Comparison of ENCODE assay signal across 1 cellular context in the genomic region with DNA sequence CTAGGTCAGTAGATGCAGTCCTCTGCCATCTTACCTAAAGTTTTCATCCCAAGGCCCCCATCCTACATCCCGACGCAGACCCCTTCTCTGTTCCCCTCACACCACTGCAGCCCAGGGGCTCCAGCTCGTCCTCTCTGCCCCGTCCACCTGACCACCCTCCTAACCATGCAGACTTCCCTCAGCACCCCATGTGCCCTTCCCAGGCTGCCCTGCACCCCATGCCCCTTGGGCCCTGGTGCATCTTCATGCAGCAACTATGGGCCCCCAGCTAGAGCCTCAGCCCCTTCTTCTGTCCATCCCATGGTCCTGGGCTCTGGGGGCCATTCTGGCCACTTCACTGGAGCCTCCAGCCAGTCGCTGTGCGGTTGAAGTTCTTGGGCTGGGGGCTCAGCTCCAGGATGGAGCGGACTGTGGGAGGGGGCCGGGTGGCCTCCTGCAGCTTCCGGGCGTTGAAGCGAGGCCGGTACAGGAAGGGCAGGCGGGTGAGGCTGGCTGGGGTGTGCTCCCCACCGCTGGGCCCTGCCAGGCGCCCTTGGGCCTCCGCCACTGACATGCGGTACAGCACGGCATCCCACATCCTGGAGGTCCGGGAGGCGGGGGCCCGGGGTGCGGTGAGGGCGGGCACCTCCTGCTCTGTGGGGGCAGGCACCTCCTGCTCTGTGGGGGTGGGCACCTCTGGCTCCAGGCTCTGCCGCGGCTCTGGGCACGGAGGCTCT.
TF ChIP-seq lines count a peak whose summit lies in the region.

No MANE protein-coding gene starts in this region.

TF ChIP-seq in GM12878, 131 proteins besides CTCF, POLR2A, EP300 and RAD21:
- TF ChIP-seq SPI1 (IDR thresholded peaks at IDR 0.05; ENCODE audit: borderline replicate concordance, insufficient read depth, low read depth, low read length) (no peak), ZZZ3 (IDR thresholded peaks at IDR 0.05; ENCODE audit: control insufficient read depth, insufficient read length, low read depth) (no peak), GATAD2B (conservative IDR thresholded peaks at IDR 0.05; ENCODE audit: low read depth) (no peak), TCF3 (IDR thresholded peaks at IDR 0.05; ENCODE audit: borderline replicate concordance, insufficient read depth, low read depth, low read length) (no peak), BRCA1 (IDR thresholded peaks at IDR 0.05; ENCODE audit: low read depth, low read length) (no peak), RUNX3 (IDR thresholded peaks at IDR 0.05; ENCODE audit: low read length) (no peak), DPF2 (IDR thresholded peaks at IDR 0.05) (no peak), RELA (IDR thresholded peaks at IDR 0.05; ENCODE audit: borderline replicate concordance, partially characterized antibody) (no peak), RCOR1 (conservative IDR thresholded peaks at IDR 0.05; ENCODE audit: low read depth, low read length) (no peak), TARDBP (IDR thresholded peaks at IDR 0.05; ENCODE audit: borderline replicate concordance) (no peak), TCF12 (IDR thresholded peaks at IDR 0.05; ENCODE audit: low read depth, low read length) (no peak), BMI1 (IDR thresholded peaks at IDR 0.05; ENCODE audit: borderline replicate concordance) (no peak), BCL11A (IDR thresholded peaks at IDR 0.05; ENCODE audit: low read depth, low read length) (no peak)
- TF ChIP-seq, protein P1, sequence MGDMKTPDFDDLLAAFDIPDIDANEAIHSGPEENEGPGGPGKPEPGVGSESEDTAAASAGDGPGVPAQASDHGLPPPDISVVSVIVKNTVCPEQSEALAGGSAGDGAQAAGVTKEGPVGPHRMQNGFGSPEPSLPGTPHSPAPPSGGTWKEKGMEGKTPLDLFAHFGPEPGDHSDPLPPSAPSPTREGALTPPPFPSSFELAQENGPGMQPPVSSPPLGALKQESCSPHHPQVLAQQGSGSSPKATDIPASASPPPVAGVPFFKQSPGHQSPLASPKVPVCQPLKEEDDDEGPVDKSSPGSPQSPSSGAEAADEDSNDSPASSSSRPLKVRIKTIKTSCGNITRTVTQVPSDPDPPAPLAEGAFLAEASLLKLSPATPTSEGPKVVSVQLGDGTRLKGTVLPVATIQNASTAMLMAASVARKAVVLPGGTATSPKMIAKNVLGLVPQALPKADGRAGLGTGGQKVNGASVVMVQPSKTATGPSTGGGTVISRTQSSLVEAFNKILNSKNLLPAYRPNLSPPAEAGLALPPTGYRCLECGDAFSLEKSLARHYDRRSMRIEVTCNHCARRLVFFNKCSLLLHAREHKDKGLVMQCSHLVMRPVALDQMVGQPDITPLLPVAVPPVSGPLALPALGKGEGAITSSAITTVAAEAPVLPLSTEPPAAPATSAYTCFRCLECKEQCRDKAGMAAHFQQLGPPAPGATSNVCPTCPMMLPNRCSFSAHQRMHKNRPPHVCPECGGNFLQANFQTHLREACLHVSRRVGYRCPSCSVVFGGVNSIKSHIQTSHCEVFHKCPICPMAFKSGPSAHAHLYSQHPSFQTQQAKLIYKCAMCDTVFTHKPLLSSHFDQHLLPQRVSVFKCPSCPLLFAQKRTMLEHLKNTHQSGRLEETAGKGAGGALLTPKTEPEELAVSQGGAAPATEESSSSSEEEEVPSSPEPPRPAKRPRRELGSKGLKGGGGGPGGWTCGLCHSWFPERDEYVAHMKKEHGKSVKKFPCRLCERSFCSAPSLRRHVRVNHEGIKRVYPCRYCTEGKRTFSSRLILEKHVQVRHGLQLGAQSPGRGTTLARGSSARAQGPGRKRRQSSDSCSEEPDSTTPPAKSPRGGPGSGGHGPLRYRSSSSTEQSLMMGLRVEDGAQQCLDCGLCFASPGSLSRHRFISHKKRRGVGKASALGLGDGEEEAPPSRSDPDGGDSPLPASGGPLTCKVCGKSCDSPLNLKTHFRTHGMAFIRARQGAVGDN (IDR thresholded peaks at IDR 0.05), result no peak
- TF ChIP-seq, protein P2, sequence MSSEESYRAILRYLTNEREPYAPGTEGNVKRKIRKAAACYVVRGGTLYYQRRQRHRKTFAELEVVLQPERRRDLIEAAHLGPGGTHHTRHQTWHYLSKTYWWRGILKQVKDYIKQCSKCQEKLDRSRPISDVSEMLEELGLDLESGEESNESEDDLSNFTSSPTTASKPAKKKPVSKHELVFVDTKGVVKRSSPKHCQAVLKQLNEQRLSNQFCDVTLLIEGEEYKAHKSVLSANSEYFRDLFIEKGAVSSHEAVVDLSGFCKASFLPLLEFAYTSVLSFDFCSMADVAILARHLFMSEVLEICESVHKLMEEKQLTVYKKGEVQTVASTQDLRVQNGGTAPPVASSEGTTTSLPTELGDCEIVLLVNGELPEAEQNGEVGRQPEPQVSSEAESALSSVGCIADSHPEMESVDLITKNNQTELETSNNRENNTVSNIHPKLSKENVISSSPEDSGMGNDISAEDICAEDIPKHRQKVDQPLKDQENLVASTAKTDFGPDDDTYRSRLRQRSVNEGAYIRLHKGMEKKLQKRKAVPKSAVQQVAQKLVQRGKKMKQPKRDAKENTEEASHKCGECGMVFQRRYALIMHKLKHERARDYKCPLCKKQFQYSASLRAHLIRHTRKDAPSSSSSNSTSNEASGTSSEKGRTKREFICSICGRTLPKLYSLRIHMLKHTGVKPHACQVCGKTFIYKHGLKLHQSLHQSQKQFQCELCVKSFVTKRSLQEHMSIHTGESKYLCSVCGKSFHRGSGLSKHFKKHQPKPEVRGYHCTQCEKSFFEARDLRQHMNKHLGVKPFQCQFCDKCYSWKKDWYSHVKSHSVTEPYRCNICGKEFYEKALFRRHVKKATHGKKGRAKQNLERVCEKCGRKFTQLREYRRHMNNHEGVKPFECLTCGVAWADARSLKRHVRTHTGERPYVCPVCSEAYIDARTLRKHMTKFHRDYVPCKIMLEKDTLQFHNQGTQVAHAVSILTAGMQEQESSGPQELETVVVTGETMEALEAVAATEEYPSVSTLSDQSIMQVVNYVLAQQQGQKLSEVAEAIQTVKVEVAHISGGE (CRISPR knock-in tag; IDR thresholded peaks at IDR 0.05), result no peak
- TF ChIP-seq, protein P3, sequence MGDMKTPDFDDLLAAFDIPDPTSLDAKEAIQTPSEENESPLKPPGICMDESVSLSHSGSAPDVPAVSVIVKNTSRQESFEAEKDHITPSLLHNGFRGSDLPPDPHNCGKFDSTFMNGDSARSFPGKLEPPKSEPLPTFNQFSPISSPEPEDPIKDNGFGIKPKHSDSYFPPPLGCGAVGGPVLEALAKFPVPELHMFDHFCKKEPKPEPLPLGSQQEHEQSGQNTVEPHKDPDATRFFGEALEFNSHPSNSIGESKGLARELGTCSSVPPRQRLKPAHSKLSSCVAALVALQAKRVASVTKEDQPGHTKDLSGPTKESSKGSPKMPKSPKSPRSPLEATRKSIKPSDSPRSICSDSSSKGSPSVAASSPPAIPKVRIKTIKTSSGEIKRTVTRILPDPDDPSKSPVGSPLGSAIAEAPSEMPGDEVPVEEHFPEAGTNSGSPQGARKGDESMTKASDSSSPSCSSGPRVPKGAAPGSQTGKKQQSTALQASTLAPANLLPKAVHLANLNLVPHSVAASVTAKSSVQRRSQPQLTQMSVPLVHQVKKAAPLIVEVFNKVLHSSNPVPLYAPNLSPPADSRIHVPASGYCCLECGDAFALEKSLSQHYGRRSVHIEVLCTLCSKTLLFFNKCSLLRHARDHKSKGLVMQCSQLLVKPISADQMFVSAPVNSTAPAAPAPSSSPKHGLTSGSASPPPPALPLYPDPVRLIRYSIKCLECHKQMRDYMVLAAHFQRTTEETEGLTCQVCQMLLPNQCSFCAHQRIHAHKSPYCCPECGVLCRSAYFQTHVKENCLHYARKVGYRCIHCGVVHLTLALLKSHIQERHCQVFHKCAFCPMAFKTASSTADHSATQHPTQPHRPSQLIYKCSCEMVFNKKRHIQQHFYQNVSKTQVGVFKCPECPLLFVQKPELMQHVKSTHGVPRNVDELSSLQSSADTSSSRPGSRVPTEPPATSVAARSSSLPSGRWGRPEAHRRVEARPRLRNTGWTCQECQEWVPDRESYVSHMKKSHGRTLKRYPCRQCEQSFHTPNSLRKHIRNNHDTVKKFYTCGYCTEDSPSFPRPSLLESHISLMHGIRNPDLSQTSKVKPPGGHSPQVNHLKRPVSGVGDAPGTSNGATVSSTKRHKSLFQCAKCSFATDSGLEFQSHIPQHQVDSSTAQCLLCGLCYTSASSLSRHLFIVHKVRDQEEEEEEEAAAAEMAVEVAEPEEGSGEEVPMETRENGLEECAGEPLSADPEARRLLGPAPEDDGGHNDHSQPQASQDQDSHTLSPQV (IDR thresholded peaks at IDR 0.05), result no peak
- TF ChIP-seq, protein P4, sequence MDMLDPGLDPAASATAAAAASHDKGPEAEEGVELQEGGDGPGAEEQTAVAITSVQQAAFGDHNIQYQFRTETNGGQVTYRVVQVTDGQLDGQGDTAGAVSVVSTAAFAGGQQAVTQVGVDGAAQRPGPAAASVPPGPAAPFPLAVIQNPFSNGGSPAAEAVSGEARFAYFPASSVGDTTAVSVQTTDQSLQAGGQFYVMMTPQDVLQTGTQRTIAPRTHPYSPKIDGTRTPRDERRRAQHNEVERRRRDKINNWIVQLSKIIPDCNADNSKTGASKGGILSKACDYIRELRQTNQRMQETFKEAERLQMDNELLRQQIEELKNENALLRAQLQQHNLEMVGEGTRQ (IDR thresholded peaks at IDR 0.05; ENCODE audit: borderline replicate concordance, low read depth, low read length), result no peak
- TF ChIP-seq, protein P5, sequence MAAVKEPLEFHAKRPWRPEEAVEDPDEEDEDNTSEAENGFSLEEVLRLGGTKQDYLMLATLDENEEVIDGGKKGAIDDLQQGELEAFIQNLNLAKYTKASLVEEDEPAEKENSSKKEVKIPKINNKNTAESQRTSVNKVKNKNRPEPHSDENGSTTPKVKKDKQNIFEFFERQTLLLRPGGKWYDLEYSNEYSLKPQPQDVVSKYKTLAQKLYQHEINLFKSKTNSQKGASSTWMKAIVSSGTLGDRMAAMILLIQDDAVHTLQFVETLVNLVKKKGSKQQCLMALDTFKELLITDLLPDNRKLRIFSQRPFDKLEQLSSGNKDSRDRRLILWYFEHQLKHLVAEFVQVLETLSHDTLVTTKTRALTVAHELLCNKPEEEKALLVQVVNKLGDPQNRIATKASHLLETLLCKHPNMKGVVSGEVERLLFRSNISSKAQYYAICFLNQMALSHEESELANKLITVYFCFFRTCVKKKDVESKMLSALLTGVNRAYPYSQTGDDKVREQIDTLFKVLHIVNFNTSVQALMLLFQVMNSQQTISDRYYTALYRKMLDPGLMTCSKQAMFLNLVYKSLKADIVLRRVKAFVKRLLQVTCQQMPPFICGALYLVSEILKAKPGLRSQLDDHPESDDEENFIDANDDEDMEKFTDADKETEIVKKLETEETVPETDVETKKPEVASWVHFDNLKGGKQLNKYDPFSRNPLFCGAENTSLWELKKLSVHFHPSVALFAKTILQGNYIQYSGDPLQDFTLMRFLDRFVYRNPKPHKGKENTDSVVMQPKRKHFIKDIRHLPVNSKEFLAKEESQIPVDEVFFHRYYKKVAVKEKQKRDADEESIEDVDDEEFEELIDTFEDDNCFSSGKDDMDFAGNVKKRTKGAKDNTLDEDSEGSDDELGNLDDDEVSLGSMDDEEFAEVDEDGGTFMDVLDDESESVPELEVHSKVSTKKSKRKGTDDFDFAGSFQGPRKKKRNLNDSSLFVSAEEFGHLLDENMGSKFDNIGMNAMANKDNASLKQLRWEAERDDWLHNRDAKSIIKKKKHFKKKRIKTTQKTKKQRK (IDR thresholded peaks at IDR 0.05; ENCODE audit: low read depth, low read length), result no peak
- TF ChIP-seq, protein P6, sequence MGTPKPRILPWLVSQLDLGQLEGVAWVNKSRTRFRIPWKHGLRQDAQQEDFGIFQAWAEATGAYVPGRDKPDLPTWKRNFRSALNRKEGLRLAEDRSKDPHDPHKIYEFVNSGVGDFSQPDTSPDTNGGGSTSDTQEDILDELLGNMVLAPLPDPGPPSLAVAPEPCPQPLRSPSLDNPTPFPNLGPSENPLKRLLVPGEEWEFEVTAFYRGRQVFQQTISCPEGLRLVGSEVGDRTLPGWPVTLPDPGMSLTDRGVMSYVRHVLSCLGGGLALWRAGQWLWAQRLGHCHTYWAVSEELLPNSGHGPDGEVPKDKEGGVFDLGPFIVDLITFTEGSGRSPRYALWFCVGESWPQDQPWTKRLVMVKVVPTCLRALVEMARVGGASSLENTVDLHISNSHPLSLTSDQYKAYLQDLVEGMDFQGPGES (IDR thresholded peaks at IDR 0.05), result no peak
